In the genomic region with DNA sequence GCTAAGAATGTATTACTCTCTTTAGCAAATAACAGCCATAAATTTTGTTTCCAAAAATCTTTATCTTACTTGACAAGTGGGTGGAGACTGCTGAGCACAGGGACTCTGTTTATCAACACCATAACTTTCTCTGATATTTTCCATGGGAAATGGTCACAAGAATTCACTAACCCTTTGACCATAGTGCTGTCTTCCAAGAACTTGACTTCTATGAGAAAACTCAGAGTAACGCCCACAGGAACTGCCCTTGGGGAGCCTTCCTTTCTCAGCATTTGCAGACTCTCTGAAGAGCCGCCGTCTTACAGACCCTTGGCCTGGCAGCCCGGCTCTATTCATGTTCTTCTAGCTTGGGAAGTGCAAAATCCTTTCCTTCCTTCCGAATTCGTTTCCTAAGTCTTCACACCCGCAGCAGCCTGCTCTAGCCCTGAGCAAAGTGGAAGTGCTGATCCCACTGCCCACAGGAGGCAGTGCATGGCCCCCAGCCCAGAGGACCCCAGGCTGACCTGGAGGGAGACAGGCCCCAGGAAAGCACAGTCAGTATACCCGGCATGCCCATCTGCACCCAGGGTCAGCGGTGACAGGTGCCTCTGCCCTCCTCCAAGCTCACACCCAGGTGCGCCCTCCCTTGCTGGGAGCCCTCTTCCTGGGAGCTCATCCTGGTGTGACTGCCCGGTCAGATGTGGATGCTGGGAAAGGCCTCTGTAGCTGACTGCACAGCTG, we compare ENCODE assay signal across 11 cellular contexts. TPM values are rescaled to one million over a fixed set of nuclear protein-coding genes. Genes with fewer than 3 reads are reported as not detected.
A peak's percentile ranks its signal among the peaks of the same experiment; 100 is the strongest.
DNase-seq lines count a peak whose midpoint lies in the region; ATAC-seq, FAIRE-seq and TF ChIP-seq lines count a peak whose summit lies in the region.
"Had no signal": no experiment of that assay in that cellular context is flagged by ENCODE, and none has a peak within 500 bp of the region (broad histone marks: within the 10 kb centered on the region; RNA-seq: fewer than 3 reads in every experiment).

No MANE protein-coding gene starts in this region.

- H3K4me1 Mint-ChIP-seq in CD8-positive, alpha-beta memory T cell: peaks cover 17 to 26% (median 18%) of the 10 kb centered on the region in 3 donors

- intact Hi-C loops in Right ventricle myocardium superior (cut with DNase I) (no loop called here), posterior vena cava (cut with DNase I) (no loop called here)

- FAIRE-seq in urothelium cell line (lab: Jason Lieb, UNC): no peak

- no peaks in the 10 kb centered on the region for H3K27me3 ChIP-seq in CD8-positive, alpha-beta memory T cell (ENCODE audit: insufficient read depth, low read length, poor library complexity, severe bottlenecking)
- H3K27me3 ChIP-seq in RWPE2 (ENCODE audit: insufficient read depth, poor library complexity, severe bottlenecking) (no peaks in the 10 kb centered on the region), HAP-1 (ENCODE audit: low read depth) (no peaks in the 10 kb centered on the region)

- CTCF ChIA-PET in CD8-positive, alpha-beta memory T cell (lab: Charles Lee): no interaction called here

- H3K9me3 Mint-ChIP-seq in CD8-positive, alpha-beta memory T cell: no peaks in the 10 kb centered on the region
- H3K9me3 Mint-ChIP-seq: neural crest cell had no signal

- H3K4me3 Mint-ChIP-seq in CD8-positive, alpha-beta memory T cell: no peak overlapping the region
- H3K4me3 Mint-ChIP-seq: neural crest cell had no signal

- H3K36me3 Mint-ChIP-seq in CD8-positive, alpha-beta memory T cell: no peaks in the 10 kb centered on the region

- H3K27me3 Mint-ChIP-seq in CD8-positive, alpha-beta memory T cell: no peaks in the 10 kb centered on the region

- H3K4me1 ChIP-seq in CD8-positive, alpha-beta memory T cell (ENCODE audit: insufficient read depth, low read length): peaks cover 16% of the 10 kb centered on the region
- peaks cover 44% of the 10 kb centered on the region for H3K4me1 ChIP-seq in RWPE2 (ENCODE audit: insufficient read depth, poor library complexity, severe bottlenecking)
- no peaks in the 10 kb centered on the region for H3K4me1 ChIP-seq in HAP-1

- H3K27ac Mint-ChIP-seq in CD8-positive, alpha-beta memory T cell: no peak overlapping the region

- H3K27ac ChIP-seq in CD8-positive, alpha-beta memory T cell (ENCODE audit: low read depth, low read length): peak overlapping the region; percentile 55
- H3K27ac ChIP-seq in RWPE2 (ENCODE audit: poor library complexity, severe bottlenecking): peak overlapping the region; percentile 46
- H3K27ac ChIP-seq: VCaP had no signal

- POLR2A ChIA-PET in CD8-positive, alpha-beta memory T cell (lab: Charles Lee): no interaction called here

- H3K4me3 ChIP-seq in CD8-positive, alpha-beta memory T cell (ENCODE audit: low read length): no peak overlapping the region
- H3K4me3 ChIP-seq in RWPE2 (ENCODE audit: severe bottlenecking) (no peak overlapping the region), HAP-1 (no peak overlapping the region)

- no peak for TF ChIP-seq CTCF in RWPE2 (IDR thresholded peaks at IDR 0.05; ENCODE audit: poor library complexity, severe bottlenecking)

- ATAC-seq in RWPE2 (ENCODE audit: low read depth) (no peak), Right ventricle myocardium superior (ENCODE audit: poor library complexity) (peak; percentile 21), HG02970 (IDR thresholded peaks at IDR 0.05; ENCODE audit: low FRiP score, unreplicated experiment) (no peak)

- no peak for DNase-seq in CD8-positive, alpha-beta memory T cell
- DNase-seq in RWPE2 (ENCODE audit: low spot score) (peak; percentile 49), Right ventricle myocardium superior (no peak), posterior vena cava (ENCODE audit: low spot score) (peak; percentile 75), NCI-H2171 (lab: John Stamatoyannopoulos, UW) (no peak), urothelium cell line (ENCODE audit: low spot score) (no peak), HAP-1 (ENCODE audit: low spot score in 2 of 2) (no peak)
- DNase-seq: NCI-H2081 treated with DMSO at 0.1 percent for 48 hours had no signal

- H3K36me3 ChIP-seq in CD8-positive, alpha-beta memory T cell (ENCODE audit: insufficient read depth, low read length): no peaks in the 10 kb centered on the region
- H3K36me3 ChIP-seq in RWPE2 (ENCODE audit: low read depth) (peaks cover 60% of the 10 kb centered on the region), HAP-1 (replicated peaks) (no peaks in the 10 kb centered on the region)

- H3K9me3 ChIP-seq in CD8-positive, alpha-beta memory T cell (ENCODE audit: low read length): no peaks in the 10 kb centered on the region
- H3K9me3 ChIP-seq in RWPE2 (ENCODE audit: severe bottlenecking) (peaks cover 2% of the 10 kb centered on the region), HAP-1 (no peaks in the 10 kb centered on the region)

- in situ Hi-C loops in HAP-1 (cut with MboI; ENCODE audit: low sequenced_read_pairs): no loop called here

RNA-seq across cellular contexts. Expression of a gene that starts 10.2 kb away (rescaled TPM):
- under 1 TPM; 0.42 to 0.50 TPM for total RNA-seq in CD8-positive, alpha-beta memory T cell
- 0.47 TPM for polyA plus RNA-seq in CD8-positive, alpha-beta memory T cell
- total RNA-seq in Right ventricle myocardium superior (181 TPM), posterior vena cava (100 to 1,000 TPM; 201 to 215 TPM)

Comparison
In these comparisons a context has a peak if more than half of its experiments do, and no peak if none do; other contexts are left out.
1. DNase-seq: peak in RWPE2 (single experiment) and posterior vena cava (single experiment); none in CD8-positive, alpha-beta memory T cell (0 of 5), Right ventricle myocardium superior (single experiment), NCI-H2171 (single experiment), urothelium cell line (single experiment) and HAP-1 (0 of 2).
2. RNA of a gene that starts 10.2 kb away (total RNA-seq): 201 to 215 TPM in posterior vena cava and 181 TPM in Right ventricle myocardium superior (single experiment); 0.42 to 0.50 TPM in CD8-positive, alpha-beta memory T cell; every median in the first group is over 100 times any median in the second.